In the genomic region with DNA sequence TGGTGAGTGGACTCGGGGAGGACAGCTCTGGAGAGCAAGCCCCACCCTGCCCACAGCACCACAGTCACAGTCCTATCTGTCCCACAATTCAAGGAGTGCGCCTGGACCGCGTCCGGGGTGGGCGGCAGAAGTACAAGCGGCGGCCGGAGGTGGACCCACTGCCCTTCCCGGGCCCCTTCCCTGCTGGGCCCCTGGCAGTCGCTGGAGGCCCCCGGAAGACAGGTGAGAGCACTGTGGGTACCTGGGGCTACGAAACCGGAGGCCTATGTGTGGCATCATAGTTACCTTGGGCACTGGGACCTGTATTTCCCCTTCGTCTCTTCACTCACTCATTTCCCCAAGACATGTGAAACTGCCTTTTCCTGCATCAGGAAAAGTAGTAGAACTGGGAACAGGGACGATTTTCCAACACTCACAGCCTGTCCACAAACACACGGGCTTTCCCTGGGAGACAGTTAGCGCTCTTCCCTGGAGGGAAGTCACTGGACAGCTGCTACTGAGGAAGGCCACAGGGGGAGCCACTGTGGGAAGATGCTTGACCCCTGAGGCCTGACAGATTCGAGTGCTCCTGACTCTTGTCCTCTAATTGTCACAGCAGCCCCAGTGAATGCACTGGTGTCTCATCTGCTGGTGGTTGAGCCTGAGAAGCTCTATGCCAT, we compare ENCODE assay signal across 1 cellular context.
TF ChIP-seq lines count a peak whose summit lies in the region.

No MANE protein-coding gene starts in this region.

TF ChIP-seq in IMR-90, 13 proteins besides CTCF, POLR2A, EP300 and RAD21 (continued from another document):
- TF ChIP-seq RCOR1 (IDR thresholded peaks at IDR 0.05; ENCODE audit: insufficient replicate concordance, low read length) = no peak
- TF ChIP-seq, protein P1, sequence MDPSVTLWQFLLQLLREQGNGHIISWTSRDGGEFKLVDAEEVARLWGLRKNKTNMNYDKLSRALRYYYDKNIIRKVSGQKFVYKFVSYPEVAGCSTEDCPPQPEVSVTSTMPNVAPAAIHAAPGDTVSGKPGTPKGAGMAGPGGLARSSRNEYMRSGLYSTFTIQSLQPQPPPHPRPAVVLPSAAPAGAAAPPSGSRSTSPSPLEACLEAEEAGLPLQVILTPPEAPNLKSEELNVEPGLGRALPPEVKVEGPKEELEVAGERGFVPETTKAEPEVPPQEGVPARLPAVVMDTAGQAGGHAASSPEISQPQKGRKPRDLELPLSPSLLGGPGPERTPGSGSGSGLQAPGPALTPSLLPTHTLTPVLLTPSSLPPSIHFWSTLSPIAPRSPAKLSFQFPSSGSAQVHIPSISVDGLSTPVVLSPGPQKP (IDR thresholded peaks at IDR 0.05; ENCODE audit: borderline replicate concordance, low read depth, low read length) = no peak
- TF ChIP-seq, protein P2, sequence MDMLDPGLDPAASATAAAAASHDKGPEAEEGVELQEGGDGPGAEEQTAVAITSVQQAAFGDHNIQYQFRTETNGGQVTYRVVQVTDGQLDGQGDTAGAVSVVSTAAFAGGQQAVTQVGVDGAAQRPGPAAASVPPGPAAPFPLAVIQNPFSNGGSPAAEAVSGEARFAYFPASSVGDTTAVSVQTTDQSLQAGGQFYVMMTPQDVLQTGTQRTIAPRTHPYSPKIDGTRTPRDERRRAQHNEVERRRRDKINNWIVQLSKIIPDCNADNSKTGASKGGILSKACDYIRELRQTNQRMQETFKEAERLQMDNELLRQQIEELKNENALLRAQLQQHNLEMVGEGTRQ (IDR thresholded peaks at IDR 0.05; ENCODE audit: low read depth, low read length) = no peak
- no peak for TF ChIP-seq SMC3 (IDR thresholded peaks at IDR 0.05; ENCODE audit: low read depth, low read length)
- no peak for TF ChIP-seq FOS (IDR thresholded peaks at IDR 0.05; ENCODE audit: low read depth, low read length)
- no peak for TF ChIP-seq MAFK (IDR thresholded peaks at IDR 0.05; ENCODE audit: low read depth, low read length)
- no peak for TF ChIP-seq MXI1 (IDR thresholded peaks at IDR 0.05; ENCODE audit: borderline replicate concordance, low read depth, low read length)
